Comparison of ENCODE assay signal across 9 cellular contexts in the genomic region with DNA sequence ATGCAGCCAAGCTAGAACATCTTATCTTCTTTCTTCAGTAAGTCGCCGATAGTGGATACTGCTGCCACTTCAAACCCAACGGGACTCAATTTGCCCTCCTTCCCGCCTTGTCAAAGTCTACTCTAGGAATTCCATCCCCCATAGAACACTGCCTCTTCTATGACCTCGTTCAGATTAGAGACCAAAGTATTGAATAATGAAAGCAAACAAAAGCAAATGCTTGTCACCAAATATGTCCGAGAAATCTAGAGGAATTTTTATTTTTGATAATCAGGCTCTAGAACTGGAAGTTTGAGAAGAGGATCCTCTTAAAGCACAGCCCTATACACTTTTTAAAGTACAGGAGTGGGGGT. TPM values are rescaled to one million over a fixed set of nuclear protein-coding genes. Genes with fewer than 3 reads are reported as not detected.
DNase-seq lines count a peak whose midpoint lies in the region; ATAC-seq and TF ChIP-seq lines count a peak whose summit lies in the region.
"Had no signal": no experiment of that assay in that cellular context is flagged by ENCODE, and none has a peak within 500 bp of the region (broad histone marks: within the 10 kb centered on the region; RNA-seq: fewer than 3 reads in every experiment).

No MANE protein-coding gene starts in this region.

- ATAC-seq in HG03175 (IDR thresholded peaks at IDR 0.05; ENCODE audit: unreplicated experiment) (no peak), GM21526 (IDR thresholded peaks at IDR 0.05; ENCODE audit: low FRiP score, unreplicated experiment) (no peak)

- H3K27me3 ChIP-seq in OCI-LY1 (ENCODE audit: insufficient read depth, low read length) (no peaks in the 10 kb centered on the region), osteoblast (ENCODE audit: insufficient read depth, low read length) (no peaks in the 10 kb centered on the region)

- no peaks in the 10 kb centered on the region for H4K20me1 ChIP-seq in OCI-LY1 (ENCODE audit: insufficient read depth, low read length)
- peaks cover 17% of the 10 kb centered on the region for H4K20me1 ChIP-seq in osteoblast (ENCODE audit: insufficient read depth, low read length)

- H3K9me3 Mint-ChIP-seq in endothelial cell (ENCODE audit: unreplicated experiment) = no peaks in the 10 kb centered on the region

- H3K79me2 ChIP-seq in OCI-LY1 (ENCODE audit: insufficient read depth, low read length) = no peaks in the 10 kb centered on the region; the same call in 1 of the 2 replicates
- peaks cover 92% of the 10 kb centered on the region for H3K79me2 ChIP-seq in osteoblast (ENCODE audit: insufficient read depth, low read length)

- H3K27ac Mint-ChIP-seq in endothelial cell (ENCODE audit: unreplicated experiment) = peak overlapping the region; percentile 39

- peak overlapping the region; percentile 96 for H3K4me3 Mint-ChIP-seq in endothelial cell (ENCODE audit: unreplicated experiment)

- H3K27me3 Mint-ChIP-seq in endothelial cell (ENCODE audit: unreplicated experiment) = no peaks in the 10 kb centered on the region

- TF ChIP-seq CTCF in OCI-LY1 (IDR thresholded peaks at IDR 0.05; ENCODE audit: low read length) (no peak), endothelial cell (IDR thresholded peaks at IDR 0.05; ENCODE audit: unreplicated experiment) (no peak), osteoblast (IDR thresholded peaks at IDR 0.05; ENCODE audit: extremely low read depth, low read depth, low read length) (no peak)

- H3K4me2 ChIP-seq in OCI-LY1 (ENCODE audit: low read length) (peak overlapping the region; percentile 84), osteoblast (ENCODE audit: insufficient read depth, low read length) (peak overlapping the region; percentile 85)

- H3K9me3 ChIP-seq in OCI-LY1 (ENCODE audit: low read length) (no peaks in the 10 kb centered on the region), osteoblast (ENCODE audit: low read depth, low read length) (no peaks in the 10 kb centered on the region)

- peaks cover 3% of the 10 kb centered on the region; the same call in 1 of the 2 replicates for H3F3A ChIP-seq in OCI-LY1 (ENCODE audit: insufficient read depth, low read length)

- peak; percentile 96 for DNase-seq in DMS 273 treated with DMSO at 0.1 percent for 48 hours (lab: John Stamatoyannopoulos, UW)
- DNase-seq in endothelial cell (ENCODE audit: low spot score) = no peak
- DNase-seq in osteoblast (ENCODE audit: insufficient read length, low spot score, missing footprints) = peak; percentile 48
- no peak for DNase-seq in NK-92 treated with Interleukin-12 subunit alpha and Interleukin-12 subunit beta, amount 100 ng/mL, for 24 hours (lab: John Stamatoyannopoulos, UW)
- DNase-seq in middle frontal gyrus (ENCODE audit: extremely low spot score, low spot score) = no peak

- H3K9ac ChIP-seq in OCI-LY1 (ENCODE audit: low read length) = peak overlapping the region; percentile 80

- H3K9me2 ChIP-seq in OCI-LY1 (ENCODE audit: low read depth, low read length) = no peaks in the 10 kb centered on the region

- H2AFZ ChIP-seq in OCI-LY1 (ENCODE audit: low read length) (no peak overlapping the region), osteoblast (ENCODE audit: low read length) (peak overlapping the region; percentile 87)

- H3K27ac ChIP-seq in OCI-LY1 (ENCODE audit: low read depth, low read length, poor library complexity, severe bottlenecking) (no peak overlapping the region), osteoblast (ENCODE audit: low read depth, low read length) (peak overlapping the region; percentile 76)

- H3K36me3 ChIP-seq in OCI-LY1 (ENCODE audit: insufficient read depth, low read length) = peaks cover 29% of the 10 kb centered on the region; the same call in 1 of the 2 replicates
- peaks cover 13% of the 10 kb centered on the region for H3K36me3 ChIP-seq in osteoblast (ENCODE audit: insufficient read depth, low read length)

- H3K4me3 ChIP-seq in OCI-LY1 (ENCODE audit: low read depth, low read length, poor library complexity, severe bottlenecking) = peak overlapping the region; percentile 76
- peak overlapping the region; percentile 80 for H3K4me3 ChIP-seq in osteoblast (ENCODE audit: insufficient read depth, low read length)

- peaks cover 16% of the 10 kb centered on the region for H3K4me1 Mint-ChIP-seq in endothelial cell (ENCODE audit: unreplicated experiment)

- H3K36me3 Mint-ChIP-seq in endothelial cell (ENCODE audit: low read depth, unreplicated experiment) = peaks cover 12% of the 10 kb centered on the region

- H3K4me1 ChIP-seq in OCI-LY1 (ENCODE audit: insufficient read depth, low read length, severe bottlenecking) (peaks cover 28% of the 10 kb centered on the region), osteoblast (ENCODE audit: insufficient read depth, low read length) (peaks cover 17% of the 10 kb centered on the region)

RNA-seq across cellular contexts. Expression of gene RRAGC, which starts 0.9 kb away (rescaled TPM):
- total RNA-seq in endothelial cell (ENCODE audit: unreplicated experiment) (27.3 TPM), osteoblast (57.9 and 64.5 TPM in 2 replicates)

RNA-seq across cellular contexts. Expression of gene MYCBP, which starts 12.7 kb away (rescaled TPM):
- total RNA-seq in endothelial cell (ENCODE audit: unreplicated experiment) = 34.6 TPM
- 2.1 and 2.5 TPM in 2 replicates for total RNA-seq in osteoblast

RNA-seq across cellular contexts. Expression of gene GJA9, which starts 20.9 kb away (rescaled TPM):
- not detected for total RNA-seq in endothelial cell (ENCODE audit: unreplicated experiment)
- total RNA-seq in osteoblast = not detected in 2 replicates
- total RNA-seq: SK-MEL-5 had no signal

Comparison
In these comparisons a context has a peak if more than half of its experiments do, and no peak if none do; other contexts are left out.
1. DNase-seq: peak in DMS 273 treated with DMSO at 0.1 percent for 48 hours (single experiment) and osteoblast (single experiment); none in endothelial cell (single experiment), NK-92 treated with Interleukin-12 subunit alpha and Interleukin-12 subunit beta, amount 100 ng/mL, for 24 hours (single experiment) and middle frontal gyrus (single experiment).
2. RNA of gene MYCBP, which starts 12.7 kb away (total RNA-seq): 34.6 TPM in endothelial cell (single experiment); 2.1 to 2.5 TPM in osteoblast; every median in the first group is over 10 times any median in the second.